ENCODE assay signal across 8 cellular contexts in genomic region chr14:50560929-50561280, GRCh38. TPM values are rescaled to one million over a fixed set of nuclear protein-coding genes. Genes with fewer than 3 reads are reported as not detected.
DNase-seq lines count a peak whose midpoint lies in the region; ATAC-seq and TF ChIP-seq lines count a peak whose summit lies in the region.

No MANE protein-coding gene starts in this region.

- no peaks in the 10 kb centered on the region for H3F3A ChIP-seq in PC-3 (ENCODE audit: low read length, unreplicated experiment)

- H4K20me1 ChIP-seq in PC-3 (ENCODE audit: low read length): no peaks in the 10 kb centered on the region

- H3K9ac ChIP-seq in PC-3 (ENCODE audit: low read length): peak overlapping the region; percentile 7; the same call in 1 of the 2 replicates

- peak overlapping the region; percentile 94 for H2AFZ ChIP-seq in PC-3 (ENCODE audit: low read length)
- H2AFZ ChIP-seq in neuron (ENCODE audit: low read depth, low read length): peak overlapping the region; percentile 12

- CTCF ChIA-PET in CD8-positive, alpha-beta memory T cell (lab: Charles Lee): interaction anchor here (1.9 kb wide), 1 partner anchor 300 kb away, joined by 6 read pairs; no protein-coding TSS in a partner anchor
- CTCF ChIA-PET in PC-3 (lab: Charles Lee): interaction anchor here (0.5 to 1.5 kb wide), 2 partner anchors 113 to 154 kb away, joined by 3 to 4 read pairs; no protein-coding TSS in a partner anchor

- peak; percentile 35 to 44 for TF ChIP-seq POLR2A in gastroesophageal sphincter (IDR thresholded peaks at IDR 0.05)

- no peak overlapping the region for H3K27ac ChIP-seq in CD8-positive, alpha-beta memory T cell (ENCODE audit: low read depth, low read length)
- H3K27ac ChIP-seq in PC-3 (ENCODE audit: low read length) (no peak overlapping the region), gastroesophageal sphincter (peak overlapping the region; percentile 94 to 97 (median 96))

- peaks cover 12 to 17% (median 13%) of the 10 kb centered on the region in 3 donors for H3K4me1 Mint-ChIP-seq in CD8-positive, alpha-beta memory T cell

- peaks cover 13% of the 10 kb centered on the region for H3K4me1 ChIP-seq in CD8-positive, alpha-beta memory T cell (ENCODE audit: insufficient read depth, low read length)
- H3K4me1 ChIP-seq in PC-3 (ENCODE audit: insufficient read depth, low read length) (peaks cover 10% of the 10 kb centered on the region), gastroesophageal sphincter (peaks cover 4 to 23% (median 6%) of the 10 kb centered on the region in 3 donors), neuron (ENCODE audit: insufficient read depth, low read length) (peaks cover 19% of the 10 kb centered on the region)

- H3K9me3 ChIP-seq in CD8-positive, alpha-beta memory T cell (ENCODE audit: low read length): no peaks in the 10 kb centered on the region
- H3K9me3 ChIP-seq in PC-3 (ENCODE audit: low read length): no peaks in the 10 kb centered on the region
- no peaks in the 10 kb centered on the region for H3K9me3 ChIP-seq in gastroesophageal sphincter
- H3K9me3 ChIP-seq in neuron (ENCODE audit: low read length): no peaks in the 10 kb centered on the region

- H3K36me3 ChIP-seq in CD8-positive, alpha-beta memory T cell (ENCODE audit: insufficient read depth, low read length): no peaks in the 10 kb centered on the region
- no peaks in the 10 kb centered on the region for H3K36me3 ChIP-seq in PC-3 (ENCODE audit: low read depth, low read length)
- no peaks in the 10 kb centered on the region for H3K36me3 ChIP-seq in gastroesophageal sphincter
- no peaks in the 10 kb centered on the region for H3K36me3 ChIP-seq in neuron (ENCODE audit: insufficient read depth, low read length)

- TF ChIP-seq CTCF in PC-3 (conservative IDR thresholded peaks at IDR 0.05; ENCODE audit: low read depth, low read length): no peak
- no peak for TF ChIP-seq CTCF in gastroesophageal sphincter (IDR thresholded peaks at IDR 0.05)

- peak overlapping the region in 1 of 8 donors; percentile 7 for H3K27ac Mint-ChIP-seq in CD8-positive, alpha-beta memory T cell

- peaks cover 0 to 1% (median 0%) of the 10 kb centered on the region in 3 donors for H3K36me3 Mint-ChIP-seq in CD8-positive, alpha-beta memory T cell

- BruUV-seq in PC-3 (replicated peaks; lab: Mats Ljungman, UMichigan): TSS peak; percentile 38

- intact Hi-C loops in PC-3 (cut with micrococcal nuclease): loop anchor here (1.0 kb wide), 1 partner anchor 18 kb away; no protein-coding TSS in a partner anchor

- peak overlapping the region; percentile 72 for H3K4me3 ChIP-seq in CD8-positive, alpha-beta memory T cell (ENCODE audit: low read length)
- H3K4me3 ChIP-seq in PC-3 (ENCODE audit: low read length) (peak overlapping the region; percentile 78), gastroesophageal sphincter (peak overlapping the region; percentile 70 to 97), neuron (ENCODE audit: low read length) (peak overlapping the region; percentile 83)

- peaks cover 39% of the 10 kb centered on the region for H3K27me3 ChIP-seq in CD8-positive, alpha-beta memory T cell (ENCODE audit: insufficient read depth, low read length, poor library complexity, severe bottlenecking)
- H3K27me3 ChIP-seq in PC-3 (ENCODE audit: low read length) (peaks cover 25% of the 10 kb centered on the region), gastroesophageal sphincter (no peaks in the 10 kb centered on the region), neuron (ENCODE audit: insufficient read depth, low read length) (no peaks in the 10 kb centered on the region)

- POLR2A ChIA-PET in CD8-positive, alpha-beta memory T cell (lab: Charles Lee): no interaction called here
- POLR2A ChIA-PET in PC-3 (lab: Charles Lee; ENCODE audit: unreplicated experiment): interaction anchor here (0.7 kb wide), 1 partner anchor 105 kb away, joined by 4 read pairs; no protein-coding TSS in a partner anchor

- H3K9me3 Mint-ChIP-seq in CD8-positive, alpha-beta memory T cell: no peaks in the 10 kb centered on the region

- H3K79me2 ChIP-seq in PC-3 (ENCODE audit: low read length): no peaks in the 10 kb centered on the region

- H3K4me3 Mint-ChIP-seq in CD8-positive, alpha-beta memory T cell: peak overlapping the region; percentile 76 to 90 (median 82)

- H3K9me2 ChIP-seq in PC-3 (replicated peaks; ENCODE audit: low read length): no peaks in the 10 kb centered on the region

- DNase-seq in CD8-positive, alpha-beta memory T cell: peak; percentile 5 to 51 (median 11)
- DNase-seq in HT-29 (ENCODE audit: low spot score): peak; percentile 31
- DNase-seq in PC-3: peak; percentile 37
- DNase-seq in activated naive CD4-positive, alpha-beta T cell treated with Interleukin-2 at 50 U/mL for 16 hours: peak; percentile 70
- DNase-seq in superior temporal gyrus (ENCODE audit: extremely low spot score): peak; percentile 85
- no peak for DNase-seq in HuH-7 (ENCODE audit: low spot score)

- no peak for TF ChIP-seq EP300 in gastroesophageal sphincter (IDR thresholded peaks at IDR 0.05)

- peak overlapping the region; percentile 97 for H3K4me2 ChIP-seq in PC-3 (ENCODE audit: low read length)

- peak; percentile 31 for ATAC-seq in PC-3
- peak; percentile 87 for ATAC-seq in gastroesophageal sphincter

- H3K27me3 Mint-ChIP-seq in CD8-positive, alpha-beta memory T cell: peaks cover 24 to 63% of the 10 kb centered on the region in 2 donors

- 0% methylated on average over 3 to 6 of the region's 21 CpGs for WGBS in gastroesophageal sphincter (ENCODE audit: low coverage in 1 of 2), 2 donors

RNA-seq across cellular contexts. Expression of gene ATL1, which starts 1.0 kb away (rescaled TPM):
- total RNA-seq in CD8-positive, alpha-beta memory T cell: 1 to 10 TPM in 1 of 2 experiments, under 1 TPM in 1; 0.81 to 1.3 TPM
- 2.4 TPM for polyA plus RNA-seq in CD8-positive, alpha-beta memory T cell
- total RNA-seq in HT-29 (2014; rRNA removed; shearing (Covaris generic)): 0.28 and 1.6 TPM in 2 replicates
- 0.63 and 1.3 TPM in 2 replicates for total RNA-seq in PC-3 (2014; rRNA removed)
- 10 to 100 TPM; 17.2 to 22.3 (median 21.6) TPM for total RNA-seq in gastroesophageal sphincter

RNA-seq across cellular contexts. Expression of gene MAP4K5, which starts 28.5 kb away (rescaled TPM):
- 10 to 100 TPM; 35.2 to 36.4 TPM for total RNA-seq in CD8-positive, alpha-beta memory T cell
- 26.1 TPM for polyA plus RNA-seq in CD8-positive, alpha-beta memory T cell
- total RNA-seq in HT-29 (2014; rRNA removed; shearing (Covaris generic)): 29.2 and 34.1 TPM in 2 replicates
- total RNA-seq in PC-3 (2014; rRNA removed): 111 and 120 TPM in 2 replicates
- 100 to 1,000 TPM in 2 of 4 donors, 10 to 100 TPM in 2; 81.5 to 138 (median 107) TPM for total RNA-seq in gastroesophageal sphincter

Comparison
In these comparisons a context has a peak if more than half of its experiments do, and no peak if none do; other contexts are left out.
1. H3K27ac ChIP-seq: peak in gastroesophageal sphincter (4 of 4); none in CD8-positive, alpha-beta memory T cell (single experiment) and PC-3 (single experiment).
2. Peak in every context shown above with its lines, with median percentiles within 50 percentile points of each other: H3K4me3 ChIP-seq.